ENCODE assay signal across 1 cellular context in the genomic region with DNA sequence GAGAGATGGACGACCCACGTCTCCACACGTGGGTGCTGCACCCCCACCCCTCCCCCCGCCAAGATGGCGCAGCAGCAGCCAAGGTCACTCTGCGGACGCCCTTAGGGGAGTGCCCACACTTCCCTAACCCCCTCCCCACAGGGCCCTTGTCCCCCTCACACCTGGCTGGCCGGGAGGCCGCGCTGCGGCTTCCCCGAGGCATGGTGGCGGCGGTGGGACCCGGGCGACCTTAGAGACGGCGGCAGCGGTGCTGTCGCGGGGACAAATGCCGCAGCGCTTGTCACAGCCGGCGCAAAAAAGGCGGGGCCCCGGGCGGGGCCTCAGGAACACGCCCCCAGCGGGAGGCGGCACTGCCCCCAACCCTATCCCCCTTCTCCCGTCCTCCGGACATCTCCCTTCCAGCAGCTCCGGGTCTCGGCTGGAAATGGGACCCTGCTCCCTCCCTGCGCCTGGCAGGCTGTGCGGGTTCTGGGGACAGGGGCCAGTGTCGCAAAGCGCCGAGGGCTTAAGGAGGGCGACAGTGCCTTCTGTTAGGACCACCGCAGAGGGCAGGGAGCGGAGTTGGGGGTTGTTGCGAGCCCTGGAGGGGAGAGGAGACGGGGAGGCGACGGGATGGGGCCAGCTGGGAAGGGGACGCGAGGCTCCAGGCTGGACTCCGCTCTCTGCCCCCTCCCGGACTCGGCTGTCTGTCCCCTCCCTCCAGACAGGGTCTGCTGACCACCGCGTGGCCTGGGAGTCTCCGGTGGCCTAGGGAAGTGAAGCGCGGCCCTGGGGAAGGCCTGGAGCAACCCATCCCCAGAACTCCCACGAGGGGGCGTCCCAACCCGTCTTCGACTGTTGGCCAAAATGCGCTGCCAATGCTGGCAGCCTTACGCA.
TF ChIP-seq lines count a peak whose summit lies in the region.

A gene (minus strand): TSS at position 300 of the 876 bp plus-strand sequence. CDS start 98 bp downstream, at position 202.

TF ChIP-seq in HepG2, 621 proteins besides CTCF, POLR2A, EP300 and RAD21 (continued from another document):
- TF ChIP-seq, protein P1, sequence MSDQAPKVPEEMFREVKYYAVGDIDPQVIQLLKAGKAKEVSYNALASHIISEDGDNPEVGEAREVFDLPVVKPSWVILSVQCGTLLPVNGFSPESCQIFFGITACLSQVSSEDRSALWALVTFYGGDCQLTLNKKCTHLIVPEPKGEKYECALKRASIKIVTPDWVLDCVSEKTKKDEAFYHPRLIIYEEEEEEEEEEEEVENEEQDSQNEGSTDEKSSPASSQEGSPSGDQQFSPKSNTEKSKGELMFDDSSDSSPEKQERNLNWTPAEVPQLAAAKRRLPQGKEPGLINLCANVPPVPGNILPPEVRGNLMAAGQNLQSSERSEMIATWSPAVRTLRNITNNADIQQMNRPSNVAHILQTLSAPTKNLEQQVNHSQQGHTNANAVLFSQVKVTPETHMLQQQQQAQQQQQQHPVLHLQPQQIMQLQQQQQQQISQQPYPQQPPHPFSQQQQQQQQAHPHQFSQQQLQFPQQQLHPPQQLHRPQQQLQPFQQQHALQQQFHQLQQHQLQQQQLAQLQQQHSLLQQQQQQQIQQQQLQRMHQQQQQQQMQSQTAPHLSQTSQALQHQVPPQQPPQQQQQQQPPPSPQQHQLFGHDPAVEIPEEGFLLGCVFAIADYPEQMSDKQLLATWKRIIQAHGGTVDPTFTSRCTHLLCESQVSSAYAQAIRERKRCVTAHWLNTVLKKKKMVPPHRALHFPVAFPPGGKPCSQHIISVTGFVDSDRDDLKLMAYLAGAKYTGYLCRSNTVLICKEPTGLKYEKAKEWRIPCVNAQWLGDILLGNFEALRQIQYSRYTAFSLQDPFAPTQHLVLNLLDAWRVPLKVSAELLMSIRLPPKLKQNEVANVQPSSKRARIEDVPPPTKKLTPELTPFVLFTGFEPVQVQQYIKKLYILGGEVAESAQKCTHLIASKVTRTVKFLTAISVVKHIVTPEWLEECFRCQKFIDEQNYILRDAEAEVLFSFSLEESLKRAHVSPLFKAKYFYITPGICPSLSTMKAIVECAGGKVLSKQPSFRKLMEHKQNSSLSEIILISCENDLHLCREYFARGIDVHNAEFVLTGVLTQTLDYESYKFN (CRISPR knock-in tag; conservative IDR thresholded peaks at IDR 0.05): peak; percentile 61
- TF ChIP-seq ZNF878 (CRISPR knock-in tag; IDR thresholded peaks at IDR 0.05) (0 out of 2 replicates have a peak, but pooled peaks have one; percentile 14), PAX8 (CRISPR knock-in tag; IDR thresholded peaks at IDR 0.05; ENCODE audit: borderline replicate concordance) (peak; percentile 61; the same call in 1 of the 2 replicates), ZNF329 (CRISPR knock-in tag; IDR thresholded peaks at IDR 0.05; ENCODE audit: low read depth) (peak; percentile 58; the same call in 1 of the 2 replicates), ZNF556 (CRISPR knock-in tag; IDR thresholded peaks at IDR 0.05; ENCODE audit: borderline replicate concordance) (0 out of 2 replicates have a peak, but pooled peaks have one; percentile 46), ZFP82 (CRISPR knock-in tag; IDR thresholded peaks at IDR 0.05; ENCODE audit: borderline replicate concordance) (peak; percentile 94), KLF13 (CRISPR knock-in tag; IDR thresholded peaks at IDR 0.05) (no peak), ZKSCAN1 (IDR thresholded peaks at IDR 0.05; ENCODE audit: low read length) (no peak), ZNF678 (CRISPR knock-in tag; IDR thresholded peaks at IDR 0.05) (no peak), PLRG1 (conservative IDR thresholded peaks at IDR 0.05) (no peak), ZNF746 (CRISPR knock-in tag; IDR thresholded peaks at IDR 0.05) (no peak), HMG20B (CRISPR knock-in tag; conservative IDR thresholded peaks at IDR 0.05) (no peak), NFIB (CRISPR knock-in tag; IDR thresholded peaks at IDR 0.05; ENCODE audit: borderline replicate concordance) (no peak), ATM (IDR thresholded peaks at IDR 0.05; ENCODE audit: borderline replicate concordance) (no peak)
- TF ChIP-seq, protein P2, sequence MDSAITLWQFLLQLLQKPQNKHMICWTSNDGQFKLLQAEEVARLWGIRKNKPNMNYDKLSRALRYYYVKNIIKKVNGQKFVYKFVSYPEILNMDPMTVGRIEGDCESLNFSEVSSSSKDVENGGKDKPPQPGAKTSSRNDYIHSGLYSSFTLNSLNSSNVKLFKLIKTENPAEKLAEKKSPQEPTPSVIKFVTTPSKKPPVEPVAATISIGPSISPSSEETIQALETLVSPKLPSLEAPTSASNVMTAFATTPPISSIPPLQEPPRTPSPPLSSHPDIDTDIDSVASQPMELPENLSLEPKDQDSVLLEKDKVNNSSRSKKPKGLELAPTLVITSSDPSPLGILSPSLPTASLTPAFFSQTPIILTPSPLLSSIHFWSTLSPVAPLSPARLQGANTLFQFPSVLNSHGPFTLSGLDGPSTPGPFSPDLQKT (CRISPR knock-in tag; IDR thresholded peaks at IDR 0.05; ENCODE audit: borderline replicate concordance): no peak
- TF ChIP-seq, protein P3, sequence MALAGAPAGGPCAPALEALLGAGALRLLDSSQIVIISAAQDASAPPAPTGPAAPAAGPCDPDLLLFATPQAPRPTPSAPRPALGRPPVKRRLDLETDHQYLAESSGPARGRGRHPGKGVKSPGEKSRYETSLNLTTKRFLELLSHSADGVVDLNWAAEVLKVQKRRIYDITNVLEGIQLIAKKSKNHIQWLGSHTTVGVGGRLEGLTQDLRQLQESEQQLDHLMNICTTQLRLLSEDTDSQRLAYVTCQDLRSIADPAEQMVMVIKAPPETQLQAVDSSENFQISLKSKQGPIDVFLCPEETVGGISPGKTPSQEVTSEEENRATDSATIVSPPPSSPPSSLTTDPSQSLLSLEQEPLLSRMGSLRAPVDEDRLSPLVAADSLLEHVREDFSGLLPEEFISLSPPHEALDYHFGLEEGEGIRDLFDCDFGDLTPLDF (CRISPR knock-in tag; IDR thresholded peaks at IDR 0.05): no peak
TF ChIP-seq in HepG2: peak in this region for 238.
